In the genomic region with DNA sequence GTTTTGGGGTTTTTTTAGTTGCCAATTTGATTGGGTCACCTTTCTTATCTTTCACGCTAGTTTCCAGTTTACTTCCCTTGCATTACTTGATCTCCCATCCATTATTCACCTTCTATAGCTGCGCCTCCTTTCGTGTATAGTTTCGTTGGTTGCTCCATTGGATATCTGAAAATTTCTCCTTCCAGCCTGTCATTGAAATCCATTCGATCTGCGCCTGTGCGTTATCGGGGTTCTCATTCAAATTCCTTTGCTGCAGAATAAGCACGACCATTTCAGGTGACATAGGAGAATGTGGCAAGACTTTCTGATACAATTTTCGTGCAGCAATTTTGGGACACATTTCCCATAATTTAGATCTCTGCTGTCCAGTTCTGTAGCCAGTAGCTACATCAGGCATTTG, we compare ENCODE assay signal across 8 cellular contexts. TPM values are rescaled to one million over a fixed set of nuclear protein-coding genes. Genes with fewer than 3 reads are reported as not detected.
DNase-seq lines count a peak whose midpoint lies in the region; ATAC-seq and TF ChIP-seq lines count a peak whose summit lies in the region.

No MANE protein-coding gene starts in this region.

- TF ChIP-seq CTCF in GM06990 (IDR thresholded peaks at IDR 0.05; ENCODE audit: insufficient read depth, low read length, poor library complexity, severe bottlenecking) (no peak), endothelial cell (IDR thresholded peaks at IDR 0.05; ENCODE audit: unreplicated experiment) (no peak), osteocyte (IDR thresholded peaks at IDR 0.05) (no peak)

- ATAC-seq in HG02852 (IDR thresholded peaks at IDR 0.05; ENCODE audit: unreplicated experiment) (no peak), HG03354 (IDR thresholded peaks at IDR 0.05; ENCODE audit: poor library complexity, severe bottlenecking, unreplicated experiment) (no peak), GM18868 (IDR thresholded peaks at IDR 0.05; ENCODE audit: unreplicated experiment) (no peak)

- peak overlapping the region; percentile 76 for H3K4me3 ChIP-seq in GM06990 (replicated peaks; ENCODE audit: low read depth, low read length)

- no peaks in the 10 kb centered on the region for H3K27me3 ChIP-seq in GM06990 (replicated peaks; ENCODE audit: control insufficient read depth, insufficient read depth, low read length)

- H3K27me3 Mint-ChIP-seq in endothelial cell (ENCODE audit: unreplicated experiment) (peaks cover 2% of the 10 kb centered on the region), osteocyte (ENCODE audit: unreplicated experiment) (no peaks in the 10 kb centered on the region)

- no peaks in the 10 kb centered on the region for H3K36me3 ChIP-seq in GM06990 (ENCODE audit: control insufficient read depth, insufficient read depth, low read length)

- H3K36me3 Mint-ChIP-seq in endothelial cell (ENCODE audit: low read depth, unreplicated experiment) (peaks cover 3% of the 10 kb centered on the region), osteocyte (ENCODE audit: unreplicated experiment) (peaks cover 10% of the 10 kb centered on the region)

- H3K9me3 Mint-ChIP-seq in endothelial cell (ENCODE audit: unreplicated experiment) (no peaks in the 10 kb centered on the region), osteocyte (ENCODE audit: unreplicated experiment) (no peaks in the 10 kb centered on the region)

- H3K4me3 Mint-ChIP-seq in endothelial cell (ENCODE audit: unreplicated experiment) (peak overlapping the region; percentile 89), osteocyte (ENCODE audit: unreplicated experiment) (peak overlapping the region; percentile 82)

- H3K4me1 Mint-ChIP-seq in endothelial cell (ENCODE audit: unreplicated experiment) (peaks cover 15% of the 10 kb centered on the region), osteocyte (ENCODE audit: unreplicated experiment) (peaks cover 32% of the 10 kb centered on the region)

- DNase-seq in GM06990 (ENCODE audit: extremely low read depth, insufficient read length) (no peak), NCI-H748 treated with DMSO at 0.1 percent for 48 hours (lab: John Stamatoyannopoulos, UW) (peak; percentile 1), endothelial cell (ENCODE audit: low spot score) (no peak), osteocyte (ENCODE audit: extremely low spot score, unreplicated experiment) (no peak)
- no peak for DNase-seq in stimulated activated CD4-positive, alpha-beta T cell treated with anti-CD3 and anti-CD28 coated beads, Interleukin-4, amount 100 ng/mL, for 24 hours

- H3K27ac Mint-ChIP-seq in endothelial cell (ENCODE audit: unreplicated experiment): peak overlapping the region; percentile 37
- peak overlapping the region; percentile 95 for H3K27ac Mint-ChIP-seq in osteocyte (ENCODE audit: unreplicated experiment)

RNA-seq across cellular contexts. Expression of gene TRAPPC11, which starts 0.8 kb away (rescaled TPM):
- total RNA-seq in endothelial cell (ENCODE audit: unreplicated experiment) (33.5 TPM), osteocyte (37.3 and 43.0 TPM in 2 replicates)

RNA-seq across cellular contexts. Expression of gene RWDD4, which starts 0.9 kb away (rescaled TPM):
- total RNA-seq in endothelial cell (ENCODE audit: unreplicated experiment) (13.1 TPM), osteocyte (19.3 and 20.6 TPM in 2 replicates)
